Comparison of ENCODE assay signal across 12 cellular contexts in the genomic region with DNA sequence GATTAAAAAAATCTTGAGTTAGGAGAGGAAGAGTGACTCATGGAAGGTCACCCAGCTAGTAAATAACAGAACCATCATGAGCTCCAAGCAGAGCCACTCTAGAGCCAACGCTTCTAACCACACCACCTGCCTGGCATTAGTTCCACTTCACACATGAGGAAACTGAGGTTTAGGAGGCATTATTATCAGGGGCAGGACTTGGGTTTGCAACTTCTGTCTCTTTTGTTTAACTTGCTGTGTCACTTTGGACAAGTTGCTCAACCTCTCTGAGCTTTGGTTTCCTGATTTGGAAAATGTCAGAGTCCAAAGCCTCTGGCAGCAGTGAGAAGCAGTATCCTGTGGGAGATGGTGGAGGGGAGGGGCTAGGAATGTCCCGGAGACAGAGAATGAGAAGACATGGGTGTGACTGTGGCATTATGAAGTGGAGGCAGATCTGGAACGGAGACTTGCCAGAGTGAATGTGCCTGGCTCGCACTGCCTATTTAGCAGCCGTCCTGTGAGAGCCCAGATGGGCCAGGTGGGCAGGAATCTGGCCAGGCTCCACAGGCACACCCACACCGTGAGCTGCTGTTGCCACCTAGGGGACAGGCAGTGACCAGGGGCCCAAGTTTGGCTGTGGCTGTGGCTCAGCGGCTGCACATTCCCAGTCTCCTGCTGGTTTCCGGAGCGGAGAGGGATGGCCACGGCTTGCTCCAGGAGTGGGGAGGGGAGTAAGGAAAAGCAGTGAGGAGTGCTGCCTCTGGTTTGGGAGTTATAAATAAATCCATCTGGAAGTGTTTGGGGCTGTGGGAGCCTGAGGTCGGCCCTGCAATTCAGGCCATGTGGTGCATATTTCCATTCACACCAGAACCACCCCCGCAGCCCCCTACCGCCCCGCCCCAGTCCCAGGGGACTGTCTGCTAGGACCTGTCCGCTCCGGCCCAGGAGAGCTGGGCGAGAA.
DNase-seq lines count a peak whose midpoint lies in the region; ATAC-seq and TF ChIP-seq lines count a peak whose summit lies in the region.
"Had no signal": no experiment of that assay in that cellular context is flagged by ENCODE, and none has a peak within 500 bp of the region (broad histone marks: within the 10 kb centered on the region; RNA-seq: fewer than 3 reads in every experiment).

No MANE protein-coding gene starts in this region.

- H3K4me3 Mint-ChIP-seq in activated T-helper 1 cell treated with anti-CD3 and anti-CD28 coated beads, Interleukin-12 subunit alpha, Interleukin-12 subunit beta, Interleukin-2, Interleukin-4 antibody, amounts not matched to agents 30 ng/mL and 10 ng/mL and 1 ng/mL, durations not matched to agents 14 hours and 24 hours and 36 hours: no peak overlapping the region
- H3K4me3 Mint-ChIP-seq in activated CD8-positive, alpha-beta memory T cell treated with anti-CD3 and anti-CD28 coated beads, Interleukin-2, amount 10 ng/mL, durations not matched to agents 7 days and 5 days: no peak overlapping the region

- intact Hi-C loops in activated T-helper 1 cell treated with anti-CD3 and anti-CD28 coated beads, Interleukin-12 subunit alpha, Interleukin-12 subunit beta, Interleukin-2, Interleukin-4 antibody, amounts not matched to agents 30 ng/mL and 10 ng/mL and 1 ng/mL, durations not matched to agents 14 hours and 24 hours and 36 hours (cut with micrococcal nuclease): no loop called here

- CTCF ChIA-PET in activated CD8-positive, alpha-beta memory T cell treated with anti-CD3 and anti-CD28 coated beads, Interleukin-2, amount 10 ng/mL, durations not matched to agents 7 days and 5 days (lab: Charles Lee): interaction anchor here (1.6 kb wide), 1 partner anchor 123 kb away, joined by 4 read pairs; no protein-coding TSS in a partner anchor

- no peaks in the 10 kb centered on the region for H3K36me3 Mint-ChIP-seq in activated T-helper 1 cell treated with anti-CD3 and anti-CD28 coated beads, Interleukin-12 subunit alpha, Interleukin-12 subunit beta, Interleukin-2, Interleukin-4 antibody, amounts not matched to agents 30 ng/mL and 10 ng/mL and 1 ng/mL, durations not matched to agents 14 hours and 24 hours and 36 hours (ENCODE audit: low read depth)
- H3K36me3 Mint-ChIP-seq in activated CD8-positive, alpha-beta memory T cell treated with anti-CD3 and anti-CD28 coated beads, Interleukin-2, amount 10 ng/mL, durations not matched to agents 7 days and 5 days: no peaks in the 10 kb centered on the region

- H3K4me3 ChIP-seq in AG10803 (ENCODE audit: low read length) (0 out of 2 replicates have a peak overlapping the region, but pooled peaks have one; percentile 0), LNCaP clone FGC (ENCODE audit: low read depth, low read length) (no peak overlapping the region), epithelial cell of proximal tubule (ENCODE audit: low read depth, low read length) (no peak overlapping the region)
- H3K4me3 ChIP-seq: HAP-1 had no signal

- TF ChIP-seq CTCF in AG10803 (conservative IDR thresholded peaks at IDR 0.05; ENCODE audit: low read length) (0 out of 2 replicates have a peak, but pooled peaks have one; percentile 15), LNCaP clone FGC (IDR thresholded peaks at IDR 0.05; ENCODE audit: control insufficient read depth, extremely low read depth, insufficient read depth) (0 out of 2 replicates have a peak, but pooled peaks have one; percentile 7), epithelial cell of proximal tubule (conservative IDR thresholded peaks at IDR 0.05; ENCODE audit: low read depth, low read length) (peak; percentile 37)

- H3K4me1 Mint-ChIP-seq in activated T-helper 1 cell treated with anti-CD3 and anti-CD28 coated beads, Interleukin-12 subunit alpha, Interleukin-12 subunit beta, Interleukin-2, Interleukin-4 antibody, amounts not matched to agents 30 ng/mL and 10 ng/mL and 1 ng/mL, durations not matched to agents 14 hours and 24 hours and 36 hours (ENCODE audit: low read depth): no peaks in the 10 kb centered on the region
- H3K4me1 Mint-ChIP-seq in activated CD8-positive, alpha-beta memory T cell treated with anti-CD3 and anti-CD28 coated beads, Interleukin-2, amount 10 ng/mL, durations not matched to agents 7 days and 5 days: peaks cover 3% of the 10 kb centered on the region

- no peak for ATAC-seq in HG03460 (IDR thresholded peaks at IDR 0.05; ENCODE audit: unreplicated experiment)
- ATAC-seq in activated CD8-positive, alpha-beta memory T cell treated with anti-CD3 and anti-CD28 coated beads, Interleukin-2, amount 10 ng/mL, durations not matched to agents 7 days and 5 days: no peak

- no peak overlapping the region for H3K27ac Mint-ChIP-seq in activated T-helper 1 cell treated with anti-CD3 and anti-CD28 coated beads, Interleukin-12 subunit alpha, Interleukin-12 subunit beta, Interleukin-2, Interleukin-4 antibody, amounts not matched to agents 30 ng/mL and 10 ng/mL and 1 ng/mL, durations not matched to agents 14 hours and 24 hours and 36 hours
- H3K27ac Mint-ChIP-seq in activated CD8-positive, alpha-beta memory T cell treated with anti-CD3 and anti-CD28 coated beads, Interleukin-2, amount 10 ng/mL, durations not matched to agents 7 days and 5 days: no peak overlapping the region

- peaks cover 18% of the 10 kb centered on the region for H3K27me3 Mint-ChIP-seq in activated T-helper 1 cell treated with anti-CD3 and anti-CD28 coated beads, Interleukin-12 subunit alpha, Interleukin-12 subunit beta, Interleukin-2, Interleukin-4 antibody, amounts not matched to agents 30 ng/mL and 10 ng/mL and 1 ng/mL, durations not matched to agents 14 hours and 24 hours and 36 hours (ENCODE audit: insufficient read depth)
- H3K27me3 Mint-ChIP-seq in activated CD8-positive, alpha-beta memory T cell treated with anti-CD3 and anti-CD28 coated beads, Interleukin-2, amount 10 ng/mL, durations not matched to agents 7 days and 5 days: peaks cover 21% of the 10 kb centered on the region

- no peaks in the 10 kb centered on the region for H3K9me3 Mint-ChIP-seq in activated T-helper 1 cell treated with anti-CD3 and anti-CD28 coated beads, Interleukin-12 subunit alpha, Interleukin-12 subunit beta, Interleukin-2, Interleukin-4 antibody, amounts not matched to agents 30 ng/mL and 10 ng/mL and 1 ng/mL, durations not matched to agents 14 hours and 24 hours and 36 hours
- no peaks in the 10 kb centered on the region for H3K9me3 Mint-ChIP-seq in activated CD8-positive, alpha-beta memory T cell treated with anti-CD3 and anti-CD28 coated beads, Interleukin-2, amount 10 ng/mL, durations not matched to agents 7 days and 5 days (ENCODE audit: low read depth)

- DNase-seq in AG10803 (ENCODE audit: low read depth) (peak; percentile 72), LNCaP clone FGC (ENCODE audit: low read depth) (no peak), epithelial cell of proximal tubule (ENCODE audit: low read depth) (no peak), myocyte (ENCODE audit: low read depth) (peak; percentile 44), NCI-H69 (lab: John Stamatoyannopoulos, UW) (no peak)
- DNase-seq in activated T-helper 1 cell treated with anti-CD3 and anti-CD28 coated beads, Interleukin-12 subunit alpha, Interleukin-12 subunit beta, Interleukin-2, Interleukin-4 antibody, amounts not matched to agents 30 ng/mL and 10 ng/mL and 1 ng/mL, durations not matched to agents 14 hours and 24 hours and 36 hours (ENCODE audit: low spot score): no peak
- DNase-seq in activated CD8-positive, alpha-beta memory T cell treated with anti-CD3 and anti-CD28 coated beads, Interleukin-2, amount 10 ng/mL, durations not matched to agents 7 days and 5 days: no peak
- DNase-seq: activated CD8-positive, alpha-beta memory T cell treated with anti-CD3 and anti-CD28 coated beads, Interleukin-2, amount 50 U/mL, for 48 hours; DND-41; NCI-H187 treated with DMSO at 0.1 percent for 48 hours had no signal

Comparison
In these comparisons a context has a peak if more than half of its experiments do, and no peak if none do; other contexts are left out.
1. DNase-seq: peak in AG10803 (single experiment) and myocyte (single experiment); none in LNCaP clone FGC (single experiment), epithelial cell of proximal tubule (single experiment), NCI-H69 (single experiment), activated T-helper 1 cell treated with anti-CD3 and anti-CD28 coated beads, Interleukin-12 subunit alpha, Interleukin-12 subunit beta, Interleukin-2, Interleukin-4 antibody, amounts not matched to agents 30 ng/mL and 10 ng/mL and 1 ng/mL, durations not matched to agents 14 hours and 24 hours and 36 hours (single experiment) and activated CD8-positive, alpha-beta memory T cell treated with anti-CD3 and anti-CD28 coated beads, Interleukin-2, amount 10 ng/mL, durations not matched to agents 7 days and 5 days (single experiment).
2. Peak in every context shown above with its lines, with median percentiles within 50 percentile points of each other: CTCF ChIP-seq.